Comparison of ENCODE assay signal across 28 cellular contexts in genomic region chr6:334536-334935, GRCh38.
"Had no signal": no experiment of that assay in that cellular context is flagged by ENCODE, and none has a peak within 500 bp of the region (broad histone marks: within the 10 kb centered on the region; RNA-seq: fewer than 3 reads in every experiment).

No MANE protein-coding gene starts in this region.

- H3K4me3 ChIP-seq: stomach, suprapubic skin, testis, thoracic aorta, thyroid gland, tibial artery, tibial nerve, transverse colon, upper lobe of left lung, upper lobe of right lung, uterus, vagina had no signal

- H3K27ac ChIP-seq: stomach, suprapubic skin, testis, thoracic aorta, thyroid gland, tibial artery, tibial nerve, transverse colon, upper lobe of left lung, upper lobe of right lung, uterus, vagina had no signal

- H3K4me1 ChIP-seq: testis, tibial artery had no signal

- H3K27ac Mint-ChIP-seq: stimulated activated effector memory CD8-positive, alpha-beta T cell treated with anti-CD3 and anti-CD28 coated beads, Interleukin-12 subunit alpha, Interleukin-12 subunit beta, amount 100 ng/mL, for 72 hours; stimulated activated memory B cell treated with anti-CD40 and anti-IgM and Interleukin-4, amounts not matched to agents 10 μg/mL and 1 μg/mL and 100 μg/mL, for 72 hours; stimulated activated naive B cell treated with anti-CD40 and anti-IgM and Interleukin-4, amounts not matched to agents 10 μg/mL and 1 μg/mL and 100 μg/mL, for 72 hours; stimulated activated naive CD8-positive, alpha-beta T cell treated with anti-CD3 and anti-CD28 coated beads, Interleukin-15, amount 100 ng/mL, for 72 hours; stimulated activated naive CD8-positive, alpha-beta T cell treated with anti-CD3 and anti-CD28 coated beads, Interleukin-15, Interleukin-2, amounts not matched to agents 100 ng/mL and 50 ng/mL, for 24 hours; type B pancreatic cell had no signal

- H3K4me3 Mint-ChIP-seq: stimulated activated effector memory CD8-positive, alpha-beta T cell treated with anti-CD3 and anti-CD28 coated beads, Interleukin-12 subunit alpha, Interleukin-12 subunit beta, amount 100 ng/mL, for 72 hours; stimulated activated memory B cell treated with anti-CD40 and anti-IgM and Interleukin-4, amounts not matched to agents 10 μg/mL and 1 μg/mL and 100 μg/mL, for 72 hours; stimulated activated naive B cell treated with anti-CD40 and anti-IgM and Interleukin-4, amounts not matched to agents 10 μg/mL and 1 μg/mL and 100 μg/mL, for 72 hours; stimulated activated naive CD8-positive, alpha-beta T cell treated with anti-CD3 and anti-CD28 coated beads, Interleukin-15, amount 100 ng/mL, for 72 hours; stimulated activated naive CD8-positive, alpha-beta T cell treated with anti-CD3 and anti-CD28 coated beads, Interleukin-15, Interleukin-2, amounts not matched to agents 100 ng/mL and 50 ng/mL, for 24 hours; type B pancreatic cell had no signal

- H3K9me3 Mint-ChIP-seq: stimulated activated effector memory CD8-positive, alpha-beta T cell treated with anti-CD3 and anti-CD28 coated beads, Interleukin-12 subunit alpha, Interleukin-12 subunit beta, amount 100 ng/mL, for 72 hours; stimulated activated memory B cell treated with anti-CD40 and anti-IgM and Interleukin-4, amounts not matched to agents 10 μg/mL and 1 μg/mL and 100 μg/mL, for 72 hours; stimulated activated naive B cell treated with anti-CD40 and anti-IgM and Interleukin-4, amounts not matched to agents 10 μg/mL and 1 μg/mL and 100 μg/mL, for 72 hours; stimulated activated naive CD8-positive, alpha-beta T cell treated with anti-CD3 and anti-CD28 coated beads, Interleukin-15, amount 100 ng/mL, for 72 hours; stimulated activated naive CD8-positive, alpha-beta T cell treated with anti-CD3 and anti-CD28 coated beads, Interleukin-15, Interleukin-2, amounts not matched to agents 100 ng/mL and 50 ng/mL, for 24 hours; type B pancreatic cell had no signal

- H3K9me3 ChIP-seq: stomach, suprapubic skin, testis, thoracic aorta, thyroid gland, tibial artery, tibial nerve, transverse colon, upper lobe of left lung, upper lobe of right lung, uterus, vagina had no signal

- H3K27me3 Mint-ChIP-seq: stimulated activated memory B cell treated with anti-CD40 and anti-IgM and Interleukin-4, amounts not matched to agents 10 μg/mL and 1 μg/mL and 100 μg/mL, for 72 hours; stimulated activated naive B cell treated with anti-CD40 and anti-IgM and Interleukin-4, amounts not matched to agents 10 μg/mL and 1 μg/mL and 100 μg/mL, for 72 hours; stimulated activated naive CD8-positive, alpha-beta T cell treated with anti-CD3 and anti-CD28 coated beads, Interleukin-15, amount 100 ng/mL, for 72 hours; stimulated activated naive CD8-positive, alpha-beta T cell treated with anti-CD3 and anti-CD28 coated beads, Interleukin-15, Interleukin-2, amounts not matched to agents 100 ng/mL and 50 ng/mL, for 24 hours; type B pancreatic cell had no signal

- H3K36me3 Mint-ChIP-seq: stimulated activated effector memory CD8-positive, alpha-beta T cell treated with anti-CD3 and anti-CD28 coated beads, Interleukin-12 subunit alpha, Interleukin-12 subunit beta, amount 100 ng/mL, for 72 hours; type B pancreatic cell had no signal

- DNase-seq: stimulated activated CD4-positive, alpha-beta T cell treated with anti-CD3 and anti-CD28 coated beads, Interleukin-2, amount 100 ng/mL, for 48 hours; stimulated activated CD4-positive, alpha-beta T cell treated with anti-CD3 and anti-CD28 coated beads, Interleukin-4, amount 100 ng/mL, for 1 hour; stimulated activated CD4-positive, alpha-beta T cell treated with anti-CD3 and anti-CD28 coated beads, Interleukin-4, amount 100 ng/mL, for 24 hours; stimulated activated CD4-positive, alpha-beta T cell treated with anti-CD3 and anti-CD28 coated beads, Interleukin-4, amount 100 ng/mL, for 4 hours; stimulated activated CD8-positive, alpha-beta memory T cell treated with anti-CD3 and anti-CD28 coated beads, Interleukin-4, amount 100 ng/mL, for 48 hours; stimulated activated naive B cell treated with anti-CD40 and anti-IgM and Interleukin-4, amounts not matched to agents 10 μg/mL and 1 μg/mL and 100 μg/mL, for 72 hours; stimulated activated naive CD4-positive, alpha-beta T cell; stimulated activated naive CD4-positive, alpha-beta T cell treated with Interleukin-2 at 50 U/mL for 16 hours; stimulated activated naive CD8-positive, alpha-beta T cell treated with anti-CD3 and anti-CD28 coated beads, Interleukin-15, amount 100 ng/mL, for 72 hours; stimulated activated naive CD8-positive, alpha-beta T cell treated with anti-CD3 and anti-CD28 coated beads, Interleukin-15, Interleukin-2, amounts not matched to agents 100 U/mL and 50 U/mL, for 24 hours; stomach; substantia nigra; testis; thyroid gland; transverse colon; trophoblast cell; upper lobe of left lung; uterus had no signal

- H3K27me3 ChIP-seq: stomach, suprapubic skin, testis, thyroid gland, tibial artery, tibial nerve, transverse colon, upper lobe of left lung, uterus, vagina had no signal

- H3K36me3 ChIP-seq: stomach, suprapubic skin, thoracic aorta, thyroid gland, tibial artery, tibial nerve, transverse colon, upper lobe of left lung, upper lobe of right lung, uterus, vagina had no signal

- ATAC-seq: stimulated activated effector memory CD8-positive, alpha-beta T cell treated with anti-CD3 and anti-CD28 coated beads, Interleukin-12 subunit alpha, Interleukin-12 subunit beta, amount 100 ng/mL, for 72 hours; stimulated activated memory B cell treated with anti-CD40 and anti-IgM and Interleukin-4, amounts not matched to agents 10 μg/mL and 1 μg/mL and 100 μg/mL, for 72 hours; stimulated activated naive B cell treated with anti-CD40 and anti-IgM and Interleukin-4, amounts not matched to agents 10 μg/mL and 1 μg/mL and 100 μg/mL, for 72 hours; stimulated activated naive CD8-positive, alpha-beta T cell treated with anti-CD3 and anti-CD28 coated beads, Interleukin-15, amount 100 ng/mL, for 72 hours; stimulated activated naive CD8-positive, alpha-beta T cell treated with anti-CD3 and anti-CD28 coated beads, Interleukin-15, Interleukin-2, amounts not matched to agents 100 U/mL and 50 U/mL, for 24 hours; upper lobe of right lung had no signal
